9 cellular contexts compared by ENCODE assay signal in genomic region chr10:125157473-125157865, GRCh38. TPM values are rescaled to one million over a fixed set of nuclear protein-coding genes. Genes with fewer than 3 reads are reported as not detected.
DNase-seq lines count a peak whose midpoint lies in the region; ATAC-seq and TF ChIP-seq lines count a peak whose summit lies in the region.
"Had no signal": no experiment of that assay in that cellular context is flagged by ENCODE, and none has a peak within 500 bp of the region (broad histone marks: within the 10 kb centered on the region; RNA-seq: fewer than 3 reads in every experiment).

No MANE protein-coding gene starts in this region.

- peak overlapping the region; percentile 86 to 99 (median 97) for H3K4me2 ChIP-seq in BLaER1 treated with 17β-estradiol and CSF1 and Interleukin-3, amounts not matched to agents 10 nM and 100 nM
- peak overlapping the region; percentile 73; the same call in 1 of the 2 replicates for H3K4me2 ChIP-seq in KMS-11

- H3K4me1 ChIP-seq in BLaER1 treated with 17β-estradiol and CSF1 and Interleukin-3, amounts not matched to agents 10 nM and 100 nM, result peaks cover 61 to 68% (median 64%) of the 10 kb centered on the region in 10 experiments
- H3K4me1 ChIP-seq in KMS-11 (ENCODE audit: low read depth, poor library complexity, severe bottlenecking) (peaks cover 14% of the 10 kb centered on the region), endodermal cell (ENCODE audit: control insufficient read depth, insufficient read depth, low read length) (peaks cover 15% of the 10 kb centered on the region)

- H3K27me3 ChIP-seq in BLaER1 treated with 17β-estradiol and CSF1 and Interleukin-3, amounts not matched to agents 10 nM and 100 nM, result no peaks in the 10 kb centered on the region
- H3K27me3 ChIP-seq in KMS-11 (ENCODE audit: insufficient read depth, low read depth) (no peaks in the 10 kb centered on the region), endodermal cell (ENCODE audit: control insufficient read depth, insufficient read depth, low read length, poor library complexity, severe bottlenecking) (no peaks in the 10 kb centered on the region)

- H3K4me3 ChIP-seq in BLaER1 treated with 17β-estradiol and CSF1 and Interleukin-3, amounts not matched to agents 10 nM and 100 nM, result peak overlapping the region; percentile 82 to 96 (median 90)
- H3K4me3 ChIP-seq in KMS-11 (IDR thresholded peaks at IDR 0.05; ENCODE audit: insufficient read depth, low read depth, low read length) (no peak overlapping the region), endodermal cell (ENCODE audit: low read length) (peak overlapping the region; percentile 92)

- no peaks in the 10 kb centered on the region for H3K9me3 ChIP-seq in BLaER1 treated with 17β-estradiol and CSF1 and Interleukin-3, amounts not matched to agents 10 nM and 100 nM (replicated peaks in 1 of 11)
- H3K9me3 ChIP-seq in endodermal cell (ENCODE audit: control insufficient read depth, low read length), result no peaks in the 10 kb centered on the region

- peak overlapping the region; percentile 96 to 99 (median 99) for H3K9ac ChIP-seq in BLaER1 treated with 17β-estradiol and CSF1 and Interleukin-3, amounts not matched to agents 10 nM and 100 nM
- H3K9ac ChIP-seq in KMS-11, result no peak overlapping the region
- peak overlapping the region; percentile 23 for H3K9ac ChIP-seq in endodermal cell (ENCODE audit: extremely low read depth, low read length, poor library complexity, severe bottlenecking)

- DNase-seq in endodermal cell (no peak), neural crest cell (ENCODE audit: low read depth, low spot score) (no peak), medulla oblongata (ENCODE audit: extremely low spot score) (no peak), GM13976 (ENCODE audit: low spot score) (no peak)

- H4K20me1 ChIP-seq in BLaER1 treated with 17β-estradiol and CSF1 and Interleukin-3, amounts not matched to agents 10 nM and 100 nM, result peaks cover 56 to 65% (median 63%) of the 10 kb centered on the region in 11 experiments
- peaks cover 3% of the 10 kb centered on the region; the same call in 1 of the 2 replicates for H4K20me1 ChIP-seq in KMS-11 (ENCODE audit: insufficient read depth)

- no peak for TF ChIP-seq CTCF in KMS-11 (conservative IDR thresholded peaks at IDR 0.05; ENCODE audit: low read depth, low read length)
- no peak for TF ChIP-seq CTCF in endodermal cell (conservative IDR thresholded peaks at IDR 0.05)
- TF ChIP-seq CTCF in neural crest cell (conservative IDR thresholded peaks at IDR 0.05), result no peak
- no peak for TF ChIP-seq CTCF in GM13976 (IDR thresholded peaks at IDR 0.05; ENCODE audit: borderline replicate concordance, control extremely low read depth, extremely low read depth, insufficient read depth, missing control alignments)

- in situ Hi-C loops in GM13976 (cut with MboI; ENCODE audit: low sequenced_read_pairs, unreplicated experiment), result no loop called here

- peaks cover 0 to 17% (median 8%) of the 10 kb centered on the region in 11 experiments; a peak in 10 of 22 replicates for H3K36me3 ChIP-seq in BLaER1 treated with 17β-estradiol and CSF1 and Interleukin-3, amounts not matched to agents 10 nM and 100 nM
- H3K36me3 ChIP-seq in KMS-11 (ENCODE audit: insufficient read depth) (no peaks in the 10 kb centered on the region), endodermal cell (ENCODE audit: control insufficient read depth, insufficient read depth, low read length) (no peaks in the 10 kb centered on the region)

- no peak for ATAC-seq in GM18868 (IDR thresholded peaks at IDR 0.05; ENCODE audit: unreplicated experiment)
- ATAC-seq in HG03039 (IDR thresholded peaks at IDR 0.05; ENCODE audit: unreplicated experiment), result no peak

- H3K79me2 ChIP-seq in KMS-11 (ENCODE audit: insufficient read depth, low read depth), result peaks cover 61% of the 10 kb centered on the region

- H3K27ac ChIP-seq in BLaER1 treated with 17β-estradiol and CSF1 and Interleukin-3, amounts not matched to agents 10 nM and 100 nM, result peak overlapping the region; percentile 94 to 99 (median 98); a peak in 21 of 22 replicates
- H3K27ac ChIP-seq in KMS-11 (no peak overlapping the region), endodermal cell (ENCODE audit: low read depth, low read length) (no peak overlapping the region)

- WGBS in endodermal cell (ENCODE audit: insufficient coverage in 1 of 2, insufficient read length in 1 of 2), 2 experiments, result 7 to 10% methylated on average over 2 of the region's 3 CpGs

- H3K4me3 Mint-ChIP-seq in endodermal cell (peak overlapping the region; percentile 79), neural crest cell (peak overlapping the region; percentile 99)

- H3K9me3 Mint-ChIP-seq in endodermal cell (no peaks in the 10 kb centered on the region), neural crest cell (no peaks in the 10 kb centered on the region)
- H3K9me3 Mint-ChIP-seq: activated T-helper 1 cell treated with anti-CD3 and anti-CD28 coated beads, Interleukin-12 subunit alpha, Interleukin-12 subunit beta, Interleukin-2, Interleukin-4 antibody, amounts not matched to agents 30 ng/mL and 10 ng/mL and 1 ng/mL, durations not matched to agents 14 hours and 24 hours and 36 hours had no signal

- H3K27me3 Mint-ChIP-seq in endodermal cell (ENCODE audit: insufficient read depth) (no peaks in the 10 kb centered on the region), neural crest cell (ENCODE audit: low read depth) (peaks cover 2% of the 10 kb centered on the region)

- no peaks in the 10 kb centered on the region for H3K36me3 Mint-ChIP-seq in endodermal cell (ENCODE audit: low read depth)
- peaks cover 2% of the 10 kb centered on the region for H3K36me3 Mint-ChIP-seq in neural crest cell (ENCODE audit: low read depth)

- H2AFZ ChIP-seq in KMS-11 (ENCODE audit: low read depth), result no peak overlapping the region

- H3K4me1 Mint-ChIP-seq in endodermal cell (peaks cover 55% of the 10 kb centered on the region), neural crest cell (peaks cover 65% of the 10 kb centered on the region)

- H3K27ac Mint-ChIP-seq in endodermal cell (no peak overlapping the region), neural crest cell (ENCODE audit: unreplicated experiment) (peak overlapping the region; percentile 55)
- H3K27ac Mint-ChIP-seq: activated T-helper 1 cell treated with anti-CD3 and anti-CD28 coated beads, Interleukin-12 subunit alpha, Interleukin-12 subunit beta, Interleukin-2, Interleukin-4 antibody, amounts not matched to agents 30 ng/mL and 10 ng/mL and 1 ng/mL, durations not matched to agents 14 hours and 24 hours and 36 hours had no signal

RNA-seq across cellular contexts. Expression of gene CTBP2, which starts 2.9 kb away (rescaled TPM):
- total RNA-seq in endodermal cell (100 to 1,000 TPM in 1 of 2 donors, 10 to 100 TPM in 1; 75.3 to 109 TPM), neural crest cell (127 TPM in 2 replicates)
- polyA plus RNA-seq in endodermal cell (2013, experiment 1 of 2), result 119 TPM
- 108 TPM for polyA plus RNA-seq in endodermal cell (2013, experiment 2 of 2)

Comparison
In these comparisons a context has a peak if more than half of its experiments do, and no peak if none do; other contexts are left out.
1. H3K27ac ChIP-seq: peak in BLaER1 treated with 17β-estradiol and CSF1 and Interleukin-3, amounts not matched to agents 10 nM and 100 nM (11 of 11); none in KMS-11 (single experiment) and endodermal cell (single experiment).